Comparison of ENCODE assay signal across 8 cellular contexts in genomic region chr12:118059645-118060275, GRCh38. TPM values are rescaled to one million over a fixed set of nuclear protein-coding genes. Genes with fewer than 3 reads are reported as not detected.
DNase-seq lines count a peak whose midpoint lies in the region; ATAC-seq, FAIRE-seq and TF ChIP-seq lines count a peak whose summit lies in the region.

No MANE protein-coding gene starts in this region.

- peak overlapping the region; percentile 89 for H3K27ac Mint-ChIP-seq in type B pancreatic cell

- H3K36me3 Mint-ChIP-seq in type B pancreatic cell: no peaks in the 10 kb centered on the region

- DNase-seq in A673 (ENCODE audit: low spot score) (peak; percentile 87), astrocyte of the cerebellum (ENCODE audit: low read depth) (no peak), right lobe of liver (no peak), type B pancreatic cell (ENCODE audit: extremely low spot score, unreplicated experiment) (no peak), activated gamma-delta T cell treated with Interleukin-2 at 50 U/mL for 16 hours (no peak), GM19239 (ENCODE audit: insufficient read length, low spot score) (no peak)
- no peak for DNase-seq in stimulated activated CD4-positive, alpha-beta T cell treated with anti-CD3 and anti-CD28 coated beads, Interleukin-2, amount 100 ng/mL, for 48 hours

- H3K9me3 ChIP-seq in A673 (ENCODE audit: low read depth, low read length, poor library complexity, severe bottlenecking) (no peaks in the 10 kb centered on the region), HEK293 (ENCODE audit: control insufficient read depth, insufficient read depth, low read depth, low read length) (no peaks in the 10 kb centered on the region), right lobe of liver (no peaks in the 10 kb centered on the region)

- intact Hi-C loops in A673 (cut with micrococcal nuclease; ENCODE audit: unreplicated experiment) (loop anchor here (5.0 kb wide), 2 partner anchors 78 to 318 kb away; partner anchors contain the start of genes PEBP1 and SUDS3), right lobe of liver (cut with DNase I) (no loop called here)

- CTCF ChIA-PET in A673 (lab: Charles Lee): no interaction called here
- CTCF ChIA-PET in HEK293 (lab: Yijun Ruan, JAX): interaction anchor here (0.6 to 1.2 kb wide), 5 partner anchors 10 to 318 kb away, joined by 3 to 10 read pairs (median 3); no protein-coding TSS in a partner anchor

- peak overlapping the region; percentile 87 for H3K4me3 Mint-ChIP-seq in type B pancreatic cell

- in situ Hi-C loops in astrocyte of the cerebellum (cut with HindIII; ENCODE audit: low sequenced_read_pairs): no loop called here

- H3K9me3 Mint-ChIP-seq in type B pancreatic cell: peaks cover 5% of the 10 kb centered on the region

- H3K27me3 ChIP-seq in A673 (replicated peaks; ENCODE audit: insufficient read depth, low read depth, low read length, poor library complexity): no peaks in the 10 kb centered on the region
- H3K27me3 ChIP-seq in right lobe of liver: no peaks in the 10 kb centered on the region

- TF ChIP-seq POLR2A in right lobe of liver (IDR thresholded peaks at IDR 0.05): no peak

- no TSS peak for BruUV-seq in A673 (replicated peaks; lab: Mats Ljungman, UMichigan)

- WGBS in right lobe of liver (ENCODE audit: insufficient coverage, low coverage, low lambda C conversion rate, missing lambda C conversion rate): 5% methylated on average over 8 of the region's 8 CpGs

- peaks cover 40% of the 10 kb centered on the region for H3K4me1 Mint-ChIP-seq in type B pancreatic cell (ENCODE audit: unreplicated experiment)

- H3K4me1 ChIP-seq in A673 (ENCODE audit: insufficient read depth, low read length, poor library complexity, severe bottlenecking): peaks cover 23% of the 10 kb centered on the region
- 0 out of 2 replicates have a peak, but pooled peaks cover 3% of the 10 kb centered on the region for H3K4me1 ChIP-seq in HEK293 (ENCODE audit: control insufficient read depth, insufficient read depth, low read length)
- peaks cover 0 to 63% (median 28%) of the 10 kb centered on the region in 4 donors for H3K4me1 ChIP-seq in right lobe of liver

- H3K4me3 ChIP-seq in A673 (ENCODE audit: low read depth, low read length, poor library complexity, severe bottlenecking): peak overlapping the region; percentile 72
- peak overlapping the region; percentile 73 for H3K4me3 ChIP-seq in HEK293 (ENCODE audit: low read depth, low read length)
- peak overlapping the region; percentile 83 for H3K4me3 ChIP-seq in astrocyte of the cerebellum (ENCODE audit: low read depth, low read length)
- peak overlapping the region; percentile 71 to 80 (median 77) for H3K4me3 ChIP-seq in right lobe of liver

- no peak for TF ChIP-seq CTCF in A673 (conservative IDR thresholded peaks at IDR 0.05; ENCODE audit: low read depth, low read length)
- no peak for TF ChIP-seq CTCF in HEK293 (tag by site-specific recombination; IDR thresholded peaks at IDR 0.05)
- TF ChIP-seq CTCF in astrocyte of the cerebellum (IDR thresholded peaks at IDR 0.05; ENCODE audit: low read depth, low read length, missing control alignments): no peak
- TF ChIP-seq CTCF in right lobe of liver (IDR thresholded peaks at IDR 0.05): no peak
- no peak for TF ChIP-seq CTCF in type B pancreatic cell (conservative IDR thresholded peaks at IDR 0.05)

- no peaks in the 10 kb centered on the region for H3K27me3 Mint-ChIP-seq in type B pancreatic cell

- H3K27ac ChIP-seq in A673 (ENCODE audit: low read depth, low read length, poor library complexity, severe bottlenecking): peak overlapping the region; percentile 85
- H3K27ac ChIP-seq in HEK293 (ENCODE audit: extremely low read depth, low read depth, low read length): peak overlapping the region; percentile 75
- peak overlapping the region; percentile 84 to 97 (median 96) for H3K27ac ChIP-seq in right lobe of liver

- ATAC-seq in right lobe of liver: no peak

- no peaks in the 10 kb centered on the region for H3K36me3 ChIP-seq in A673 (ENCODE audit: insufficient read depth, low read length, poor library complexity, severe bottlenecking)
- no peaks in the 10 kb centered on the region; a peak in 1 of 3 replicates for H3K36me3 ChIP-seq in HEK293 (ENCODE audit: control insufficient read depth in 2 of 2, insufficient read depth in 1 of 2, low read length in 2 of 2)
- H3K36me3 ChIP-seq in right lobe of liver: no peaks in the 10 kb centered on the region

- no peak for FAIRE-seq in GM19239 (lab: Jason Lieb, UNC)

- POLR2A ChIA-PET in A673 (lab: Charles Lee; ENCODE audit: low non-redundant PET): no interaction called here
- POLR2A ChIA-PET in HEK293 (lab: Yijun Ruan, JAX): interaction anchor here (0.5 to 1.3 kb wide), 2 partner anchors 193 to 318 kb away, joined by 3 read pairs; no protein-coding TSS in a partner anchor

TF ChIP-seq in HEK293, 187 proteins besides CTCF, POLR2A, EP300 and RAD21 (continues in another document):
- no peak for TF ChIP-seq ZNF404 (tag by site-specific recombination; IDR thresholded peaks at IDR 0.05)
- no peak for TF ChIP-seq ZNF311 (tag by site-specific recombination; IDR thresholded peaks at IDR 0.05; ENCODE audit: borderline replicate concordance)
- TF ChIP-seq ZNF24 (tag by site-specific recombination; IDR thresholded peaks at IDR 0.05): no peak
- no peak for TF ChIP-seq PRDM2 (tag by site-specific recombination; IDR thresholded peaks at IDR 0.05; ENCODE audit: borderline replicate concordance)
- peak; percentile 43; the same call in 1 of the 2 replicates for TF ChIP-seq ZNF600 (tag by site-specific recombination; IDR thresholded peaks at IDR 0.05)
- TF ChIP-seq ZNF354C (tag by site-specific recombination; IDR thresholded peaks at IDR 0.05; ENCODE audit: borderline replicate concordance, low read depth): no peak
- TF ChIP-seq BCL6B (tag by site-specific recombination; IDR thresholded peaks at IDR 0.05): no peak
- no peak for TF ChIP-seq ZNF561 (tag by site-specific recombination; IDR thresholded peaks at IDR 0.05; ENCODE audit: borderline replicate concordance)

RNA-seq across cellular contexts. Expression of gene WSB2, which starts 1.2 kb away (rescaled TPM):
- total RNA-seq in A673 (2021): 97.9 and 122 TPM in 2 replicates
- total RNA-seq in right lobe of liver: 10 to 100 TPM; 27.5 to 73.9 (median 49.0) TPM
- total RNA-seq in type B pancreatic cell (ENCODE audit: low replicate concordance): 46.0 and 58.1 TPM in 2 replicates

RNA-seq across cellular contexts. Expression of gene RFC5, which starts 43.3 kb away (rescaled TPM):
- total RNA-seq in A673 (2021) (62.1 and 66.3 TPM in 2 replicates), right lobe of liver (1 to 10 TPM; 4.6 to 9.9 (median 8.5) TPM), type B pancreatic cell (ENCODE audit: low replicate concordance) (24.4 and 41.9 TPM in 2 replicates)

RNA-seq across cellular contexts. Expression of gene VSIG10, which starts 44.1 kb away (rescaled TPM):
- total RNA-seq in A673 (2021): 7.7 and 9.9 TPM in 2 replicates
- total RNA-seq in right lobe of liver: 10 to 100 TPM; 13.1 to 31.3 (median 20.1) TPM
- 45.1 and 105 TPM in 2 replicates for total RNA-seq in type B pancreatic cell (ENCODE audit: low replicate concordance)
